ENCODE assay signal across 12 cellular contexts in genomic region chr4:25879587-25879986, GRCh38.
"Had no signal": no experiment of that assay in that cellular context is flagged by ENCODE, and none has a peak within 500 bp of the region (broad histone marks: within the 10 kb centered on the region; RNA-seq: fewer than 3 reads in every experiment).

No MANE protein-coding gene starts in this region.

- H3K4me3 Mint-ChIP-seq: activated CD4-positive, alpha-beta memory T cell treated with anti-CD3 and anti-CD28 coated beads for 36 hours; activated T-helper 1 cell treated with anti-CD3 and anti-CD28 coated beads, Interleukin-12 subunit alpha, Interleukin-12 subunit beta, Interleukin-2, Interleukin-4 antibody, amounts not matched to agents 30 ng/mL and 10 ng/mL and 1 ng/mL, durations not matched to agents 14 hours and 24 hours and 36 hours had no signal

- DNase-seq: activated CD4-positive, alpha-beta memory T cell treated with anti-CD3 and anti-CD28 coated beads for 36 hours; activated CD8-positive, alpha-beta memory T cell treated with anti-CD3 and anti-CD28 coated beads, Interleukin-2, amount 50 U/mL, for 4 hours; activated naive CD4-positive, alpha-beta T cell treated with Interleukin-2 at 50 U/mL for 16 hours; foreskin melanocyte; head of caudate nucleus; left colon; ovary; stimulated activated CD4-positive, alpha-beta T cell treated with anti-CD3 and anti-CD28 coated beads, Interleukin-4, amount 100 ng/mL, for 24 hours; T-helper 2 cell; thyroid gland had no signal

- H3K9me3 Mint-ChIP-seq: activated CD4-positive, alpha-beta memory T cell treated with anti-CD3 and anti-CD28 coated beads for 36 hours; activated T-helper 1 cell treated with anti-CD3 and anti-CD28 coated beads, Interleukin-12 subunit alpha, Interleukin-12 subunit beta, Interleukin-2, Interleukin-4 antibody, amounts not matched to agents 30 ng/mL and 10 ng/mL and 1 ng/mL, durations not matched to agents 14 hours and 24 hours and 36 hours had no signal

- H3K27ac Mint-ChIP-seq: activated CD4-positive, alpha-beta memory T cell treated with anti-CD3 and anti-CD28 coated beads for 36 hours; activated T-helper 1 cell treated with anti-CD3 and anti-CD28 coated beads, Interleukin-12 subunit alpha, Interleukin-12 subunit beta, Interleukin-2, Interleukin-4 antibody, amounts not matched to agents 30 ng/mL and 10 ng/mL and 1 ng/mL, durations not matched to agents 14 hours and 24 hours and 36 hours had no signal

- H3K9me3 ChIP-seq: ovary, thyroid gland had no signal

- H3K36me3 ChIP-seq: ovary, thyroid gland had no signal

- H3K27ac ChIP-seq: ovary, thyroid gland had no signal

- H3K27me3 Mint-ChIP-seq: activated CD4-positive, alpha-beta memory T cell treated with anti-CD3 and anti-CD28 coated beads for 36 hours had no signal

- H3K27me3 ChIP-seq: ovary, thyroid gland had no signal

- ATAC-seq: left colon had no signal

- H3K4me1 ChIP-seq: thyroid gland had no signal

- H3K4me3 ChIP-seq: lung, ovary, thyroid gland had no signal
